21 cellular contexts compared by ENCODE assay signal in genomic region chr2:657766-658165, GRCh38. TPM values are rescaled to one million over a fixed set of nuclear protein-coding genes. Genes with fewer than 3 reads are reported as not detected.
A peak's percentile ranks its signal among the peaks of the same experiment; 100 is the strongest.
DNase-seq lines count a peak whose midpoint lies in the region; TF ChIP-seq lines count a peak whose summit lies in the region.
"Had no signal": no experiment of that assay in that cellular context is flagged by ENCODE, and none has a peak within 500 bp of the region (broad histone marks: within the 10 kb centered on the region; RNA-seq: fewer than 3 reads in every experiment).

No MANE protein-coding gene starts in this region.

- H3K56ac ChIP-seq in H9 (ENCODE audit: insufficient read length, low read depth, low read length), result no peak overlapping the region

- H3K27ac ChIP-seq in H9 (ENCODE audit: insufficient read length, low read depth, low read length) (no peak overlapping the region), endodermal cell (ENCODE audit: low read depth, low read length) (no peak overlapping the region), Karpas-422 (ENCODE audit: low read length) (no peak overlapping the region)
- H3K27ac ChIP-seq: RWPE1 had no signal

- H4K20me1 ChIP-seq in H9 (ENCODE audit: control insufficient read depth, insufficient read depth, insufficient read length), result no peaks in the 10 kb centered on the region
- no peaks in the 10 kb centered on the region for H4K20me1 ChIP-seq in Karpas-422 (ENCODE audit: insufficient read depth, low read depth, low read length)

- H3K4me1 Mint-ChIP-seq in H9 (0 out of 4 replicates have a peak, but pooled peaks cover 0 to 2% of the 10 kb centered on the region in 2 experiments), endodermal cell (no peaks in the 10 kb centered on the region), osteocyte (ENCODE audit: unreplicated experiment) (no peaks in the 10 kb centered on the region)

- no peak overlapping the region for H3K23ac ChIP-seq in H9 (ENCODE audit: insufficient read length, low read depth, low read length)

- no peak overlapping the region for H3K4me3 Mint-ChIP-seq in H9
- H3K4me3 Mint-ChIP-seq in endodermal cell, result no peak overlapping the region
- no peak overlapping the region for H3K4me3 Mint-ChIP-seq in osteocyte (ENCODE audit: unreplicated experiment)
- H3K4me3 Mint-ChIP-seq: CD14-positive monocyte; CD8-positive, alpha-beta memory T cell had no signal

- no peak overlapping the region for H3K4ac ChIP-seq in H9 (ENCODE audit: low read depth, low read length)

- no peak overlapping the region for H3K4me3 ChIP-seq in endodermal cell (ENCODE audit: low read length)
- H3K4me3 ChIP-seq in Karpas-422 (ENCODE audit: low read length), result no peak overlapping the region
- H3K4me3 ChIP-seq: K562, MG63 had no signal

- H2BK5ac ChIP-seq in H9 (ENCODE audit: insufficient read length, low read length), result no peak overlapping the region

- H3K27me3 Mint-ChIP-seq in H9 (ENCODE audit: low read depth), result peaks cover 12% of the 10 kb centered on the region
- H3K27me3 Mint-ChIP-seq in endodermal cell (ENCODE audit: insufficient read depth), result peaks cover 9% of the 10 kb centered on the region
- peaks cover 35% of the 10 kb centered on the region for H3K27me3 Mint-ChIP-seq in osteocyte (ENCODE audit: unreplicated experiment)

- H2AFZ ChIP-seq in H9 (ENCODE audit: low read length) (no peak overlapping the region), Karpas-422 (ENCODE audit: low read length) (no peak overlapping the region)

- H3T11ph ChIP-seq in H9 (ENCODE audit: low read length), result no peak overlapping the region

- no peak overlapping the region for H4K91ac ChIP-seq in H9 (ENCODE audit: insufficient read length, low read depth, low read length)

- H3K14ac ChIP-seq in H9 (ENCODE audit: insufficient read depth, low read length), result no peak overlapping the region

- H2BK15ac ChIP-seq in H9 (ENCODE audit: low read depth, low read length), result no peak overlapping the region

- H3K79me2 ChIP-seq in H9 (ENCODE audit: insufficient read depth, low read length), result no peaks in the 10 kb centered on the region
- no peaks in the 10 kb centered on the region for H3K79me2 ChIP-seq in Karpas-422 (ENCODE audit: low read length)

- H3K36me3 Mint-ChIP-seq in H9 (ENCODE audit: insufficient read depth in 1 of 3, low read depth in 3 of 3), result no peaks in the 10 kb centered on the region
- H3K36me3 Mint-ChIP-seq in endodermal cell (ENCODE audit: low read depth), result peaks cover 2% of the 10 kb centered on the region
- no peaks in the 10 kb centered on the region for H3K36me3 Mint-ChIP-seq in osteocyte (ENCODE audit: unreplicated experiment)
- H3K36me3 Mint-ChIP-seq: CD14-positive monocyte; CD8-positive, alpha-beta memory T cell had no signal

- WGBS in H9 (ENCODE audit: extremely low coverage, insufficient read length, low lambda C conversion rate), result no CpG with 5 or more reads among the region's 6 CpGs
- WGBS in endodermal cell (ENCODE audit: insufficient coverage in 1 of 2, insufficient read length in 1 of 2), 2 experiments, result 91 to 100% methylated on average over 2 to 6 of the region's 6 CpGs

- H3K36me3 ChIP-seq in endodermal cell (ENCODE audit: control insufficient read depth, insufficient read depth, low read length) (no peaks in the 10 kb centered on the region), Karpas-422 (ENCODE audit: insufficient read depth, low read length) (no peaks in the 10 kb centered on the region)
- H3K36me3 ChIP-seq: MG63 had no signal

- H3K27me3 ChIP-seq in H9 (ENCODE audit: insufficient read depth, low read length) (no peaks in the 10 kb centered on the region), endodermal cell (ENCODE audit: control insufficient read depth, insufficient read depth, low read length, poor library complexity, severe bottlenecking) (no peaks in the 10 kb centered on the region), Karpas-422 (ENCODE audit: low read length) (no peaks in the 10 kb centered on the region)
- H3K27me3 ChIP-seq: MG63 had no signal

- H3K9me3 ChIP-seq in H9 (ENCODE audit: control insufficient read depth, low read depth, low read length) (no peaks in the 10 kb centered on the region), endodermal cell (ENCODE audit: control insufficient read depth, low read length) (no peaks in the 10 kb centered on the region), Karpas-422 (ENCODE audit: low read length) (no peaks in the 10 kb centered on the region)
- H3K9me3 ChIP-seq: MG63 had no signal

- no peak overlapping the region for H2BK12ac ChIP-seq in H9 (ENCODE audit: insufficient read length, low read depth, low read length)

- no peak overlapping the region for H4K8ac ChIP-seq in H9 (replicated peaks; ENCODE audit: insufficient read length, low read depth, low read length)

- H3K4me1 ChIP-seq in H9 (ENCODE audit: insufficient read depth, low read length) (no peaks in the 10 kb centered on the region), endodermal cell (ENCODE audit: control insufficient read depth, insufficient read depth, low read length) (no peaks in the 10 kb centered on the region), Karpas-422 (ENCODE audit: low read length) (peaks cover 25% of the 10 kb centered on the region)

- H3K79me1 ChIP-seq in H9 (ENCODE audit: insufficient read depth, low read depth, low read length, poor library complexity, severe bottlenecking), result no peaks in the 10 kb centered on the region

- no peak overlapping the region for H3K9ac ChIP-seq in H9 (ENCODE audit: extremely low read depth, insufficient read length, low read length)
- no peak overlapping the region for H3K9ac ChIP-seq in endodermal cell (ENCODE audit: extremely low read depth, low read length, poor library complexity, severe bottlenecking)
- no peak overlapping the region for H3K9ac ChIP-seq in Karpas-422 (ENCODE audit: low read length)

- TF ChIP-seq CTCF in H9 (conservative IDR thresholded peaks at IDR 0.05) (no peak), endodermal cell (conservative IDR thresholded peaks at IDR 0.05) (no peak), osteocyte (IDR thresholded peaks at IDR 0.05) (no peak)

- DNase-seq in H9 (peak; percentile 21), endodermal cell (peak; percentile 26), osteocyte (ENCODE audit: extremely low spot score, unreplicated experiment) (peak; percentile 48), HCEC 1CT (no peak), Karpas-422 (no peak), NCI-H524 treated with DMSO at 0.1 percent for 48 hours (lab: John Stamatoyannopoulos, UW) (no peak)
- DNase-seq in activated effector memory CD4-positive, alpha-beta T cell treated with anti-CD3 and anti-CD28 coated beads, Interleukin-2, amount 50 U/mL, for 16 hours, result no peak
- DNase-seq: CD8-positive, alpha-beta memory T cell; DMS 273 treated with DMSO at 0.1 percent for 48 hours; DMS79; GF-D8; MG63; NCI-H1105 treated with DMSO at 0.1 percent for 48 hours; NCI-H146; NCI-H2029 treated with DMSO at 0.1 percent for 48 hours; NCI-H2227 treated with DMSO at 0.1 percent for 48 hours; NCI-H69; SHP77 had no signal

- H2AK5ac ChIP-seq in H9 (ENCODE audit: insufficient read length, low read length), result no peak overlapping the region

- peaks cover 0 to 2% of the 10 kb centered on the region in 2 experiments; a peak in 1 of 5 replicates for H3K9me3 Mint-ChIP-seq in H9
- no peaks in the 10 kb centered on the region for H3K9me3 Mint-ChIP-seq in endodermal cell
- H3K9me3 Mint-ChIP-seq in osteocyte (ENCODE audit: unreplicated experiment), result no peaks in the 10 kb centered on the region
- H3K9me3 Mint-ChIP-seq: CD8-positive, alpha-beta memory T cell had no signal

- no peak overlapping the region for H4K5ac ChIP-seq in H9 (ENCODE audit: insufficient read length, low read depth, low read length)

- H3K23me2 ChIP-seq in H9 (ENCODE audit: insufficient read length, low read depth, low read length, poor library complexity, severe bottlenecking), result no peaks in the 10 kb centered on the region

- H3K9me2 ChIP-seq in Karpas-422 (replicated peaks; ENCODE audit: insufficient read depth, low read length), result no peaks in the 10 kb centered on the region

- no peak overlapping the region for H2BK20ac ChIP-seq in H9 (ENCODE audit: low read depth, low read length, poor library complexity, severe bottlenecking)

- H3K4me2 ChIP-seq in H9 (ENCODE audit: insufficient read depth, insufficient read length, low read length) (no peak overlapping the region), Karpas-422 (ENCODE audit: low read depth, low read length, poor library complexity, severe bottlenecking) (no peak overlapping the region)

- H3K18ac ChIP-seq in H9 (ENCODE audit: insufficient read length, low read depth, low read length), result no peak overlapping the region

- no peak overlapping the region for H2BK120ac ChIP-seq in H9 (ENCODE audit: low read depth, low read length, poor library complexity, severe bottlenecking)

- peak overlapping the region in 1 of 3 experiments; percentile 7; a peak in 1 of 7 replicates for H3K27ac Mint-ChIP-seq in H9
- H3K27ac Mint-ChIP-seq in endodermal cell, result no peak overlapping the region
- H3K27ac Mint-ChIP-seq in osteocyte (ENCODE audit: unreplicated experiment), result no peak overlapping the region
- H3K27ac Mint-ChIP-seq: CD14-positive monocyte had no signal

RNA-seq across cellular contexts. Expression of gene TMEM18, which starts 19.4 kb away (rescaled TPM):
- 28.3 and 30.7 TPM in 2 replicates for total RNA-seq in H9 (2021)
- total RNA-seq in endodermal cell, result 10 to 100 TPM; 19.9 to 20.1 TPM
- polyA plus RNA-seq in endodermal cell (2013, experiment 1 of 2), result 28.9 TPM
- polyA plus RNA-seq in endodermal cell (2013, experiment 2 of 2), result 25.7 TPM
- total RNA-seq in osteocyte, result 28.0 and 32.8 TPM in 2 replicates
- 46.1 and 48.6 TPM in 2 replicates for total RNA-seq in Karpas-422 (2014; rRNA removed; shearing (Covaris generic); ENCODE audit: low replicate concordance)

Comparison
In these comparisons a context has a peak if more than half of its experiments do, and no peak if none do; other contexts are left out.
1. DNase-seq: peak in H9 (single experiment), endodermal cell (single experiment) and osteocyte (single experiment); none in HCEC 1CT (single experiment), Karpas-422 (single experiment), activated effector memory CD4-positive, alpha-beta T cell treated with anti-CD3 and anti-CD28 coated beads, Interleukin-2, amount 50 U/mL, for 16 hours (single experiment) and NCI-H524 treated with DMSO at 0.1 percent for 48 hours (single experiment).